3 cellular contexts compared by ENCODE assay signal in the genomic region with DNA sequence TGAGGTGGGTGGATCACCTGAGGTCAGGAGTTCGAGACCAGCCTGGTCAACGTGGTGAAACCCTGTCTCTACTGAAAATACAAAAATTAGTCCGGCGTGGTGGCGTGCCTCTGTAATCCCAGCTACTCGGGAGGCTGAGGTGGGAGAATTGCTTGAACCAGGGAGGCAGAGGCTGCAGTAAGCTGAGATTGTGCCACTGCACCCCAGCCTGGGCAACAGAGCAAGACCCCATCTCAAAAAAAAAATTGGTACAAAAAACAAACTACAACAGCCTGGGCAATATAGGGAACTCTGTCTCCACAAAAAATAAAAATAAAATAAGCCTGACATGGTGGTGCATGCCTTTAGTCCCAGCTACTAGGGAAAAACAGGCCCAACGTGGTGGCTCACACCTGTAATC.
A peak's percentile ranks its signal among the peaks of the same experiment; 100 is the strongest.
TF ChIP-seq lines count a peak whose summit lies in the region.

No MANE protein-coding gene starts in this region.

TF ChIP-seq in HEK293, 187 proteins besides CTCF, POLR2A, EP300 and RAD21:
- peak; percentile 33; the same call in 1 of the 2 replicates for TF ChIP-seq ZNF121 (tag by site-specific recombination; IDR thresholded peaks at IDR 0.05)
TF ChIP-seq in HEK293: peak in this region for 1; not testable (repeated sequence) for 186.

TF ChIP-seq in K562, 482 proteins besides CTCF, POLR2A, EP300 and RAD21:
- TF ChIP-seq ZNF121 (CRISPR knock-in tag; conservative IDR thresholded peaks at IDR 0.05): peak; percentile 77

TF ChIP-seq in HepG2, 621 proteins besides CTCF, POLR2A, EP300 and RAD21:
- TF ChIP-seq ZNF121 (CRISPR knock-in tag; IDR thresholded peaks at IDR 0.05): peak; percentile 56
TF ChIP-seq in HepG2: peak in this region for 1; not testable (repeated sequence) for 620.
